Comparison of ENCODE assay signal across 19 cellular contexts in genomic region chr15:100733786-100734185, GRCh38.
DNase-seq lines count a peak whose midpoint lies in the region; ATAC-seq, FAIRE-seq and TF ChIP-seq lines count a peak whose summit lies in the region.
"Had no signal": no experiment of that assay in that cellular context is flagged by ENCODE, and none has a peak within 500 bp of the region (broad histone marks: within the 10 kb centered on the region; RNA-seq: fewer than 3 reads in every experiment).

No MANE protein-coding gene starts in this region.

- DNase-seq in AG08395 (ENCODE audit: low spot score): peak; percentile 27
- DNase-seq in LHCN-M2 (ENCODE audit: low read depth): peak; percentile 60
- no peak for DNase-seq in MCF 10A (ENCODE audit: unreplicated experiment)
- no peak for DNase-seq in keratinocyte (ENCODE audit: low read depth, low spot score)
- DNase-seq in ecto neural progenitor cell (ENCODE audit: low spot score): no peak
- no peak for DNase-seq in esophagus muscularis mucosa (ENCODE audit: extremely low spot score)
- DNase-seq in activated naive CD4-positive, alpha-beta T cell treated with anti-CD3 and anti-CD28 coated beads, Interleukin-2, amount 50 U/mL, for 72 hours (ENCODE audit: low spot score in 2 of 2): no peak
- DNase-seq: activated CD4-positive, CD25-positive, alpha-beta regulatory T cell; activated effector memory CD4-positive, alpha-beta T cell treated with Interleukin-2 at 50 U/mL for 16 hours; CD8-positive, alpha-beta T cell; esophagus squamous epithelium; NCI-H1417 treated with DMSO at 0.1 percent for 48 hours; T-helper 17 cell had no signal

- H4K20me1 ChIP-seq in keratinocyte (ENCODE audit: control insufficient read depth, extremely low read depth, insufficient read depth, low read length): no peaks in the 10 kb centered on the region

- ATAC-seq in HG02798 (IDR thresholded peaks at IDR 0.05; ENCODE audit: poor library complexity, unreplicated experiment): no peak
- ATAC-seq in activated naive CD4-positive, alpha-beta T cell treated with anti-CD3 and anti-CD28 coated beads, Interleukin-2, amount 50 U/mL, for 72 hours: no peak
- ATAC-seq: CD8-positive, alpha-beta T cell; left lobe of liver; T-helper 17 cell had no signal

- no peak for TF ChIP-seq EP300 in esophagus muscularis mucosa (IDR thresholded peaks at IDR 0.05)

- H3K36me3 ChIP-seq in keratinocyte (ENCODE audit: control insufficient read depth in 2 of 2, extremely low read depth in 1 of 2, insufficient read depth in 2 of 2, low read length in 2 of 2) (no peaks in the 10 kb centered on the region), esophagus muscularis mucosa (no peaks in the 10 kb centered on the region)
- H3K36me3 ChIP-seq: esophagus squamous epithelium had no signal

- H3K9ac ChIP-seq in keratinocyte (ENCODE audit: control insufficient read depth, extremely low read depth, insufficient read depth, low read length): no peak overlapping the region

- CTCF ChIA-PET in MCF 10A (lab: Yijun Ruan, JAX): interaction anchor here (0.6 to 0.9 kb wide), 2 partner anchors 97 to 1860 kb away, joined by 3 read pairs; no protein-coding TSS in a partner anchor

- peaks cover 7% of the 10 kb centered on the region for H3K9me3 Mint-ChIP-seq in MCF 10A (ENCODE audit: unreplicated experiment)
- H3K9me3 Mint-ChIP-seq in activated naive CD4-positive, alpha-beta T cell treated with anti-CD3 and anti-CD28 coated beads, Interleukin-2, amount 50 U/mL, for 72 hours: peaks cover 0 to 8% of the 10 kb centered on the region in 2 donors
- H3K9me3 Mint-ChIP-seq: CD8-positive, alpha-beta T cell; stimulated activated naive CD8-positive, alpha-beta T cell treated with anti-CD3 and anti-CD28 coated beads, Interleukin-15, Interleukin-2, amounts not matched to agents 100 ng/mL and 50 ng/mL, for 24 hours had no signal

- H3K4me3 ChIP-seq in keratinocyte (ENCODE audit: control insufficient read depth in 2 of 3, extremely low read depth in 1 of 3, insufficient read depth in 2 of 3, low read depth in 1 of 3, low read length in 3 of 3) (no peak overlapping the region), esophagus muscularis mucosa (no peak overlapping the region)
- H3K4me3 ChIP-seq: esophagus squamous epithelium had no signal

- FAIRE-seq in keratinocyte (lab: Jason Lieb, UNC): peak; percentile 63

- dilution Hi-C loops in keratinocyte (cut with MboI; ENCODE audit: extremely low pct_ligation_motif_present, low sequenced_read_pairs): no loop called here

- H3K36me3 Mint-ChIP-seq in MCF 10A (ENCODE audit: insufficient read depth, unreplicated experiment): peaks cover 5% of the 10 kb centered on the region
- H3K36me3 Mint-ChIP-seq in activated naive CD4-positive, alpha-beta T cell treated with anti-CD3 and anti-CD28 coated beads, Interleukin-2, amount 50 U/mL, for 72 hours: peaks cover 0 to 8% of the 10 kb centered on the region in 2 donors
- H3K36me3 Mint-ChIP-seq: CD8-positive, alpha-beta T cell had no signal

- BruUV-seq in MCF 10A (replicated peaks; lab: Mats Ljungman, UMichigan): no TSS peak

- WGBS in esophagus muscularis mucosa: 74% methylated on average over 3 of the region's 3 CpGs

- peaks cover 22% of the 10 kb centered on the region for H3K4me1 Mint-ChIP-seq in MCF 10A (ENCODE audit: insufficient read depth, unreplicated experiment)
- H3K4me1 Mint-ChIP-seq: T-helper 17 cell had no signal

- intact Hi-C loops in MCF 10A (cut with micrococcal nuclease): no loop called here
- intact Hi-C loops in esophagus muscularis mucosa (cut with DNase I): no loop called here

- H3K79me2 ChIP-seq in keratinocyte (ENCODE audit: control insufficient read depth, insufficient read depth, low read length): no peaks in the 10 kb centered on the region

- H3K27ac ChIP-seq in keratinocyte (ENCODE audit: control insufficient read depth, insufficient read depth, low read length) (peak overlapping the region; percentile 64), esophagus muscularis mucosa (replicated peaks in 1 of 4) (no peak overlapping the region)
- H3K27ac ChIP-seq: HL-60 had no signal

- H2AFZ ChIP-seq in keratinocyte (ENCODE audit: control insufficient read depth, low read length): no peak overlapping the region

- H3K4me3 Mint-ChIP-seq in MCF 10A (ENCODE audit: unreplicated experiment): no peak overlapping the region
- H3K4me3 Mint-ChIP-seq: CD8-positive, alpha-beta T cell; dendritic cell treated with granulocyte-macrophage colony-stimulating factor and Interleukin-4, amounts not matched to agents 40 ng/mL and 50 ng/mL, for 4 days; stimulated activated naive CD8-positive, alpha-beta T cell treated with anti-CD3 and anti-CD28 coated beads, Interleukin-15, Interleukin-2, amounts not matched to agents 100 ng/mL and 50 ng/mL, for 24 hours; T-helper 17 cell had no signal

- POLR2A ChIA-PET in MCF 10A (lab: Yijun Ruan, JAX): interaction anchor here (1.3 kb wide), 1 partner anchor 11 kb away, joined by 3 read pairs; no protein-coding TSS in a partner anchor

- peaks cover 7% of the 10 kb centered on the region for H3K9me3 ChIP-seq in keratinocyte (ENCODE audit: control insufficient read depth, low read depth, low read length)
- H3K9me3 ChIP-seq in esophagus muscularis mucosa: no peaks in the 10 kb centered on the region
- H3K9me3 ChIP-seq: esophagus squamous epithelium had no signal

- no peak for TF ChIP-seq CTCF in MCF 10A (IDR thresholded peaks at IDR 0.05; ENCODE audit: unreplicated experiment)
- TF ChIP-seq CTCF in keratinocyte (optimal IDR thresholded peaks at IDR 0.05 in 1 of 3, IDR thresholded peaks at IDR 0.05 in 1 of 3, conservative IDR thresholded peaks at IDR 0.05 in 1 of 3; ENCODE audit: extremely low read depth in 1 of 3, insufficient read depth in 2 of 3, low read length in 3 of 3): no peak
- TF ChIP-seq CTCF in esophagus muscularis mucosa (IDR thresholded peaks at IDR 0.05): no peak

- no peaks in the 10 kb centered on the region for H3K27me3 ChIP-seq in keratinocyte (ENCODE audit: control insufficient read depth, extremely low read depth, insufficient read depth, low read length)
- H3K27me3 ChIP-seq in esophagus muscularis mucosa: no peaks in the 10 kb centered on the region

- H3K27ac Mint-ChIP-seq in MCF 10A (ENCODE audit: low read depth, unreplicated experiment): peak overlapping the region; percentile 67
- no peak overlapping the region for H3K27ac Mint-ChIP-seq in activated naive CD4-positive, alpha-beta T cell treated with anti-CD3 and anti-CD28 coated beads, Interleukin-2, amount 50 U/mL, for 72 hours
- H3K27ac Mint-ChIP-seq: CD8-positive, alpha-beta T cell; dendritic cell treated with granulocyte-macrophage colony-stimulating factor and Interleukin-4, amounts not matched to agents 40 ng/mL and 50 ng/mL, for 4 days; progenitor cell of endocrine pancreas; stimulated activated naive CD8-positive, alpha-beta T cell treated with anti-CD3 and anti-CD28 coated beads, Interleukin-15, Interleukin-2, amounts not matched to agents 100 ng/mL and 50 ng/mL, for 24 hours; T-helper 17 cell had no signal

- H3K9me1 ChIP-seq in keratinocyte (ENCODE audit: control insufficient read depth, extremely low read depth, insufficient read depth, low read length): peaks cover 2% of the 10 kb centered on the region

- H3K4me2 ChIP-seq in keratinocyte (ENCODE audit: control insufficient read depth, extremely low read depth, insufficient read depth, low read depth, low read length): no peak overlapping the region

- H3K4me1 ChIP-seq in keratinocyte (ENCODE audit: control insufficient read depth, extremely low read depth, insufficient read depth, low read length): peaks cover 25% of the 10 kb centered on the region
- peaks cover 6 to 14% (median 11%) of the 10 kb centered on the region in 4 donors for H3K4me1 ChIP-seq in esophagus muscularis mucosa

- no peak for TF ChIP-seq POLR2A in esophagus muscularis mucosa (IDR thresholded peaks at IDR 0.05; ENCODE audit: low read depth)

- no peaks in the 10 kb centered on the region for H3K27me3 Mint-ChIP-seq in MCF 10A (ENCODE audit: insufficient read depth, unreplicated experiment)
- H3K27me3 Mint-ChIP-seq: stimulated activated naive CD8-positive, alpha-beta T cell treated with anti-CD3 and anti-CD28 coated beads, Interleukin-15, Interleukin-2, amounts not matched to agents 100 ng/mL and 50 ng/mL, for 24 hours had no signal

Comparison
In these comparisons a context has a peak if more than half of its experiments do, and no peak if none do; other contexts are left out.
1. DNase-seq: peak in AG08395 (single experiment) and LHCN-M2 (single experiment); none in MCF 10A (single experiment), keratinocyte (single experiment), ecto neural progenitor cell (single experiment), esophagus muscularis mucosa (single experiment) and activated naive CD4-positive, alpha-beta T cell treated with anti-CD3 and anti-CD28 coated beads, Interleukin-2, amount 50 U/mL, for 72 hours (0 of 2).